Comparison of ENCODE assay signal across 1 cellular context in the genomic region with DNA sequence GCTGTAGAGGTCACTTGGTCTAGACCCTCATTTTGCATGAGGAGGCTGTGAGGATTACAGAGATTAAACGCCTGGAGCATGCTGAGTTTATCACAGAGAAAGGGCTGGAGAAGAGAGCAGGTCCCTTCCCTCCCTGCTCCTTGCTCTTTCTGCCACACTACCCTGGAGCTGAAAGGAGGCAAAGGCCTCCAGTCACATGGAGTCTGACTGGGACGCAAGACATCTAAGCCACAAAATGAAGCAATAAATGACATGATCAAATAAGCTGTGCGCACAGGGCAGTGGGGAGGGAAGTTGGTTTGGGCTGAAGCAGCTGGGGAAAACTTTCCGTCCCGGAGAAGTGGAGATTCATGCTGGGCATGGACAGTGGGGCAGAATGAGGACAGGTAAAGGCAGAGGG.
TF ChIP-seq lines count a peak whose summit lies in the region.

No MANE protein-coding gene starts in this region.

TF ChIP-seq in HepG2, 621 proteins besides CTCF, POLR2A, EP300 and RAD21 (continued from another document and continues in another):
- TF ChIP-seq, protein P1, sequence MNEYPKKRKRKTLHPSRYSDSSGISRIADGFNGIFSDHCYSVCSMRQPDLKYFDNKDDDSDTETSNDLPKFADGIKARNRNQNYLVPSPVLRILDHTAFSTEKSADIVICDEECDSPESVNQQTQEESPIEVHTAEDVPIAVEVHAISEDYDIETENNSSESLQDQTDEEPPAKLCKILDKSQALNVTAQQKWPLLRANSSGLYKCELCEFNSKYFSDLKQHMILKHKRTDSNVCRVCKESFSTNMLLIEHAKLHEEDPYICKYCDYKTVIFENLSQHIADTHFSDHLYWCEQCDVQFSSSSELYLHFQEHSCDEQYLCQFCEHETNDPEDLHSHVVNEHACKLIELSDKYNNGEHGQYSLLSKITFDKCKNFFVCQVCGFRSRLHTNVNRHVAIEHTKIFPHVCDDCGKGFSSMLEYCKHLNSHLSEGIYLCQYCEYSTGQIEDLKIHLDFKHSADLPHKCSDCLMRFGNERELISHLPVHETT (CRISPR knock-in tag; conservative IDR thresholded peaks at IDR 0.05), result no peak
- peak; percentile 81 for TF ChIP-seq CEBPG (CRISPR knock-in tag; IDR thresholded peaks at IDR 0.05)
- peak; percentile 50; the same call in 1 of the 2 replicates for TF ChIP-seq ZNF205 (CRISPR knock-in tag; IDR thresholded peaks at IDR 0.05)
- TF ChIP-seq, protein P2, sequence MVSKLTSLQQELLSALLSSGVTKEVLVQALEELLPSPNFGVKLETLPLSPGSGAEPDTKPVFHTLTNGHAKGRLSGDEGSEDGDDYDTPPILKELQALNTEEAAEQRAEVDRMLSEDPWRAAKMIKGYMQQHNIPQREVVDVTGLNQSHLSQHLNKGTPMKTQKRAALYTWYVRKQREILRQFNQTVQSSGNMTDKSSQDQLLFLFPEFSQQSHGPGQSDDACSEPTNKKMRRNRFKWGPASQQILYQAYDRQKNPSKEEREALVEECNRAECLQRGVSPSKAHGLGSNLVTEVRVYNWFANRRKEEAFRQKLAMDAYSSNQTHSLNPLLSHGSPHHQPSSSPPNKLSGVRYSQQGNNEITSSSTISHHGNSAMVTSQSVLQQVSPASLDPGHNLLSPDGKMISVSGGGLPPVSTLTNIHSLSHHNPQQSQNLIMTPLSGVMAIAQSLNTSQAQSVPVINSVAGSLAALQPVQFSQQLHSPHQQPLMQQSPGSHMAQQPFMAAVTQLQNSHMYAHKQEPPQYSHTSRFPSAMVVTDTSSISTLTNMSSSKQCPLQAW (CRISPR knock-in tag; IDR thresholded peaks at IDR 0.05), result 0 out of 2 replicates have a peak, but pooled peaks have one; percentile 54
- TF ChIP-seq HDAC6 (IDR thresholded peaks at IDR 0.05; ENCODE audit: low read depth, low read length), result no peak
- TF ChIP-seq ZNF574 (CRISPR knock-in tag; IDR thresholded peaks at IDR 0.05), result 0 out of 2 replicates have a peak, but pooled peaks have one; percentile 20
- no peak for TF ChIP-seq XBP1 (CRISPR knock-in tag; IDR thresholded peaks at IDR 0.05)
- peak; percentile 81 for TF ChIP-seq GATAD2A (CRISPR knock-in tag; IDR thresholded peaks at IDR 0.05)
- TF ChIP-seq ZFP91 (CRISPR knock-in tag; IDR thresholded peaks at IDR 0.05; ENCODE audit: borderline replicate concordance), result peak; percentile 50; the same call in 1 of the 2 replicates
- TF ChIP-seq BCL6 (CRISPR knock-in tag; IDR thresholded peaks at IDR 0.05), result peak; percentile 40; the same call in 1 of the 2 replicates
- no peak for TF ChIP-seq MNT (IDR thresholded peaks at IDR 0.05)
- peak; percentile 48; the same call in 1 of the 2 replicates for TF ChIP-seq MYC (CRISPR knock-in tag; IDR thresholded peaks at IDR 0.05; ENCODE audit: borderline replicate concordance)
- TF ChIP-seq TAF1 (CRISPR knock-in tag; IDR thresholded peaks at IDR 0.05), result peak; percentile 17; the same call in 1 of the 2 replicates
- TF ChIP-seq ZC3H4 (CRISPR knock-in tag; IDR thresholded peaks at IDR 0.05; ENCODE audit: borderline replicate concordance), result 0 out of 2 replicates have a peak, but pooled peaks have one; percentile 49
- 0 out of 2 replicates have a peak, but pooled peaks have one; percentile 17 for TF ChIP-seq STAT6 (CRISPR knock-in tag; IDR thresholded peaks at IDR 0.05; ENCODE audit: borderline replicate concordance)
- 0 out of 2 replicates have a peak, but pooled peaks have one; percentile 26 for TF ChIP-seq RARA (CRISPR knock-in tag; IDR thresholded peaks at IDR 0.05)
- peak; percentile 47 for TF ChIP-seq U2AF1 (optimal IDR thresholded peaks at IDR 0.05; ENCODE audit: low read depth, low read length)
- no peak for TF ChIP-seq ZNF607 (CRISPR knock-in tag; IDR thresholded peaks at IDR 0.05; ENCODE audit: borderline replicate concordance)
- no peak for TF ChIP-seq ZNF720 (CRISPR knock-in tag; IDR thresholded peaks at IDR 0.05)
- no peak for TF ChIP-seq SRSF4 (IDR thresholded peaks at IDR 0.05; ENCODE audit: low read depth, low read length, poor library complexity, severe bottlenecking)
- TF ChIP-seq ZGPAT (CRISPR knock-in tag; IDR thresholded peaks at IDR 0.05), result peak; percentile 43; the same call in 1 of the 2 replicates
- no peak for TF ChIP-seq SETDB1 (CRISPR knock-in tag; IDR thresholded peaks at IDR 0.05; ENCODE audit: borderline replicate concordance)
- TF ChIP-seq, protein P3, sequence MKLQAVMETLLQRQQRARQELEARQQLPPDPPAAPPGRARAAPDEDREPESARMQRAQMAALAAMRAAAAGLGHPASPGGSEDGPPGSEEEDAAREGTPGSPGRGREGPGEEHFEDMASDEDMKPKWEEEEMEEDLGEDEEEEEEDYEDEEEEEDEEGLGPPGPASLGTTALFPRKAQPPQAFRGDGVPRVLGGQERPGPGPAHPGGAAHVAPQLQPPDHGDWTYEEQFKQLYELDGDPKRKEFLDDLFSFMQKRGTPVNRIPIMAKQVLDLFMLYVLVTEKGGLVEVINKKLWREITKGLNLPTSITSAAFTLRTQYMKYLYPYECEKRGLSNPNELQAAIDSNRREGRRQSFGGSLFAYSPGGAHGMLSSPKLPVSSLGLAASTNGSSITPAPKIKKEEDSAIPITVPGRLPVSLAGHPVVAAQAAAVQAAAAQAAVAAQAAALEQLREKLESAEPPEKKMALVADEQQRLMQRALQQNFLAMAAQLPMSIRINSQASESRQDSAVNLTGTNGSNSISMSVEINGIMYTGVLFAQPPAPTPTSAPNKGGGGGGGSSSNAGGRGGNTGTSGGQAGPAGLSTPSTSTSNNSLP (IDR thresholded peaks at IDR 0.05; ENCODE audit: low read depth, low read length), result peak; percentile 57; the same call in 1 of the 2 replicates
- peak; percentile 25; the same call in 1 of the 2 replicates for TF ChIP-seq THAP11 (CRISPR knock-in tag; IDR thresholded peaks at IDR 0.05)
- TF ChIP-seq SOX5 (CRISPR knock-in tag; IDR thresholded peaks at IDR 0.05; ENCODE audit: borderline replicate concordance), result peak; percentile 21; the same call in 1 of the 2 replicates
- TF ChIP-seq SAP130 (CRISPR knock-in tag; IDR thresholded peaks at IDR 0.05; ENCODE audit: low read depth), result peak; percentile 43
- peak; percentile 43; the same call in 1 of the 2 replicates for TF ChIP-seq KDM1A (CRISPR knock-in tag; IDR thresholded peaks at IDR 0.05)
- no peak for TF ChIP-seq HMGA1 (CRISPR knock-in tag; conservative IDR thresholded peaks at IDR 0.05)
- peak; percentile 70; the same call in 1 of the 2 replicates for TF ChIP-seq ZNF12 (CRISPR knock-in tag; IDR thresholded peaks at IDR 0.05)
- TF ChIP-seq, protein P4, sequence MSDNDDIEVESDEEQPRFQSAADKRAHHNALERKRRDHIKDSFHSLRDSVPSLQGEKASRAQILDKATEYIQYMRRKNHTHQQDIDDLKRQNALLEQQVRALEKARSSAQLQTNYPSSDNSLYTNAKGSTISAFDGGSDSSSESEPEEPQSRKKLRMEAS (IDR thresholded peaks at IDR 0.05), result peak; percentile 56; the same call in 1 of the 2 replicates
- TF ChIP-seq ZNF7 (CRISPR knock-in tag; IDR thresholded peaks at IDR 0.05), result no peak
- TF ChIP-seq SOX13 (IDR thresholded peaks at IDR 0.05), result no peak
- peak in 1 of 2 experiments; percentile 42; a peak in 1 of 4 replicates for TF ChIP-seq SOX13 (CRISPR knock-in tag; conservative IDR thresholded peaks at IDR 0.05 in 1 of 2, IDR thresholded peaks at IDR 0.05 in 1 of 2)
- peak; percentile 18; the same call in 1 of the 2 replicates for TF ChIP-seq PPARG (CRISPR knock-in tag; conservative IDR thresholded peaks at IDR 0.05)
- 0 out of 2 replicates have a peak, but pooled peaks have one; percentile 17 for TF ChIP-seq ATF3 (CRISPR knock-in tag; IDR thresholded peaks at IDR 0.05)
